ENCODE assay signal across 12 cellular contexts in genomic region chr15:76169013-76169412, GRCh38.
A peak's percentile ranks its signal among the peaks of the same experiment; 100 is the strongest.
DNase-seq lines count a peak whose midpoint lies in the region; ATAC-seq and TF ChIP-seq lines count a peak whose summit lies in the region.
"Had no signal": no experiment of that assay in that cellular context is flagged by ENCODE, and none has a peak within 500 bp of the region (broad histone marks: within the 10 kb centered on the region; RNA-seq: fewer than 3 reads in every experiment).

No MANE protein-coding gene starts in this region.

- no peak for ATAC-seq in HG03196 (IDR thresholded peaks at IDR 0.05; ENCODE audit: unreplicated experiment)
- ATAC-seq in HG03045 (IDR thresholded peaks at IDR 0.05; ENCODE audit: unreplicated experiment) = no peak

- no peak for DNase-seq in left ventricle myocardium inferior
- DNase-seq in cardiac septum (ENCODE audit: low spot score) = no peak
- DNase-seq in RPMI8226 = peak; percentile 50
- peak; percentile 37 for DNase-seq in epithelial cell of esophagus (ENCODE audit: low read depth)
- DNase-seq in NCI-H1436 (lab: John Stamatoyannopoulos, UW) = no peak
- no peak for DNase-seq in stimulated activated CD4-positive, alpha-beta T cell treated with anti-CD3 and anti-CD28 coated beads, Interleukin-2, amount 100 ng/mL, for 24 hours
- DNase-seq: activated naive CD8-positive, alpha-beta T cell treated with anti-CD3 and anti-CD28 coated beads, Interleukin-2, amount 10 ng/mL, durations not matched to agents 7 days and 5 days; stimulated activated CD4-positive, alpha-beta T cell treated with anti-CD3 and anti-CD28 coated beads, Interleukin-4, amount 100 ng/mL, for 1 hour; T1000 had no signal

- H3K4me3 ChIP-seq in left ventricle myocardium inferior (no peak overlapping the region), epithelial cell of esophagus (ENCODE audit: low read length) (no peak overlapping the region)
- H3K4me3 ChIP-seq: BLaER1 treated with 17β-estradiol and CSF1 and Interleukin-3, amounts not matched to agents 10 nM and 100 nM had no signal

- intact Hi-C loops in left ventricle myocardium inferior (cut with micrococcal nuclease) (no loop called here), cardiac septum (cut with DNase I) (no loop called here)

- peaks cover 29% of the 10 kb centered on the region for H3K4me1 ChIP-seq in left ventricle myocardium inferior

- no peaks in the 10 kb centered on the region for H3K36me3 ChIP-seq in left ventricle myocardium inferior
- H3K36me3 ChIP-seq: BLaER1 treated with 17β-estradiol and CSF1 and Interleukin-3, amounts not matched to agents 10 nM and 100 nM had no signal

- H3K27ac ChIP-seq in left ventricle myocardium inferior (replicated peaks) = peak overlapping the region; percentile 68

- H3K27me3 ChIP-seq in left ventricle myocardium inferior (ENCODE audit: low read depth) = no peaks in the 10 kb centered on the region
- H3K27me3 ChIP-seq: BLaER1 treated with 17β-estradiol and CSF1 and Interleukin-3, amounts not matched to agents 10 nM and 100 nM had no signal

- TF ChIP-seq CTCF in left ventricle myocardium inferior (IDR thresholded peaks at IDR 0.05; ENCODE audit: borderline replicate concordance) (no peak), epithelial cell of esophagus (IDR thresholded peaks at IDR 0.05; ENCODE audit: insufficient read depth, low read depth, low read length, missing control alignments) (no peak)

- H3K9me3 ChIP-seq in left ventricle myocardium inferior (replicated peaks) = no peaks in the 10 kb centered on the region
- H3K9me3 ChIP-seq: BLaER1 treated with 17β-estradiol and CSF1 and Interleukin-3, amounts not matched to agents 10 nM and 100 nM had no signal

Comparison
In these comparisons a context has a peak if more than half of its experiments do, and no peak if none do; other contexts are left out.
1. DNase-seq: peak in RPMI8226 (single experiment) and epithelial cell of esophagus (single experiment); none in left ventricle myocardium inferior (single experiment), cardiac septum (single experiment), NCI-H1436 (single experiment) and stimulated activated CD4-positive, alpha-beta T cell treated with anti-CD3 and anti-CD28 coated beads, Interleukin-2, amount 100 ng/mL, for 24 hours (0 of 2).